24 cellular contexts compared by ENCODE assay signal in genomic region chr14:40139657-40140056, GRCh38.
"Had no signal": no experiment of that assay in that cellular context is flagged by ENCODE, and none has a peak within 500 bp of the region (broad histone marks: within the 10 kb centered on the region; RNA-seq: fewer than 3 reads in every experiment).

No MANE protein-coding gene starts in this region.

- H3K9me3 ChIP-seq: colonic mucosa, esophagus muscularis mucosa, esophagus squamous epithelium, gastrocnemius medialis had no signal

- ATAC-seq: effector memory CD8-positive, alpha-beta T cell; esophagus mucosa; foreskin keratinocyte; gastrocnemius medialis; gastroesophageal sphincter; heart left ventricle; heart right ventricle had no signal

- H3K4me1 ChIP-seq: colonic mucosa, esophagus muscularis mucosa, esophagus squamous epithelium, foreskin keratinocyte, gastrocnemius medialis, gastroesophageal sphincter, heart left ventricle, heart right ventricle had no signal

- H3K4me3 ChIP-seq: colonic mucosa, coronary artery, dorsolateral prefrontal cortex, esophagus muscularis mucosa, esophagus squamous epithelium, gastrocnemius medialis, gastroesophageal sphincter, heart left ventricle, heart right ventricle had no signal

- H3K27me3 ChIP-seq: colonic mucosa, dorsolateral prefrontal cortex, esophagus muscularis mucosa, esophagus squamous epithelium, foreskin keratinocyte, gastrocnemius medialis, gastroesophageal sphincter, heart left ventricle, heart right ventricle had no signal

- DNase-seq: colonic mucosa; cortex of kidney; dermis blood vessel endothelial cell; dorsolateral prefrontal cortex; effector CD4-positive, alpha-beta T cell; effector CD8-positive, alpha-beta T cell; effector memory CD4-positive, alpha-beta T cell; effector memory CD8-positive, alpha-beta T cell; endodermal cell; erythroblast; esophagus squamous epithelium; foreskin fibroblast; foreskin keratinocyte; foreskin melanocyte; gastrocnemius medialis; glutamatergic neuron; head of caudate nucleus; heart left ventricle; heart right ventricle had no signal

- H3K36me3 ChIP-seq: colonic mucosa, esophagus muscularis mucosa, esophagus squamous epithelium, gastrocnemius medialis, gastroesophageal sphincter, heart left ventricle, heart right ventricle had no signal

- H3K27ac ChIP-seq: colonic mucosa, coronary artery, dorsolateral prefrontal cortex, epithelial cell of prostate, esophagus muscularis mucosa, esophagus squamous epithelium, foreskin keratinocyte, gastrocnemius medialis, gastroesophageal sphincter, heart left ventricle, heart right ventricle had no signal
